ENCODE assay signal across 8 cellular contexts in the genomic region with DNA sequence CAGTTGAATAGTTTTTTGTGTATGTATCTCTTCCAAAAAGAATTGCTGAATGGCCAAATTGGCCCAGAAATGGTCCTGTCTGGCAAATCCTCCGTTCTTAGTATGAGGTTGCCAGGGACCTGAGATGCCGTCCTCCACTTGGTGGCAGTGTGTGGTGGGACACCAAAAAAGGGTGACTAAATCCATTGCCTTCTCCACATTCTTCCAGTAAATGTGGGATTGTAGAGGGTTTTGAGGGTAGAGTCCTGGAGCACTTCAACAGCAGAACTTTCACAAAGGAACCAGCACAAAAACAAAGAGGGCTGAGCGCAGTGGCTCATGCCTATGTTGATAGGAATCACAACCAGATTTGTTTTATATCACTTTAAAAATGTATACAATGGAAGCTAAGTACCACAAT.
A peak's percentile ranks its signal among the peaks of the same experiment; 100 is the strongest.
DNase-seq lines count a peak whose midpoint lies in the region; ATAC-seq and TF ChIP-seq lines count a peak whose summit lies in the region.

No MANE protein-coding gene starts in this region.

- POLR2A ChIA-PET in activated CD8-positive, alpha-beta T cell treated with anti-CD3 and anti-CD28 coated beads, Interleukin-2, amount 10 ng/mL, durations not matched to agents 7 days and 5 days (lab: Charles Lee): no interaction called here
- POLR2A ChIA-PET in T-cell (lab: Charles Lee): no interaction called here

- H3K27me3 ChIP-seq in hepatocyte (no peaks in the 10 kb centered on the region), thoracic aorta (replicated peaks; ENCODE audit: insufficient read depth) (no peaks in the 10 kb centered on the region)

- H3K4me3 ChIP-seq in hepatocyte (no peak overlapping the region), thoracic aorta (no peak overlapping the region)

- DNase-seq in stimulated activated CD4-positive, alpha-beta T cell treated with anti-CD3 and anti-CD28 coated beads, Interleukin-4, amount 100 ng/mL, for 1 hour: peak; percentile 25
- DNase-seq in stimulated activated CD4-positive, alpha-beta T cell treated with anti-CD3 and anti-CD28 coated beads, Interleukin-4, amount 100 ng/mL, for 4 hours: no peak
- DNase-seq in NCI-H1092 (lab: John Stamatoyannopoulos, UW): peak; percentile 30
- DNase-seq in activated CD8-positive, alpha-beta T cell treated with anti-CD3 and anti-CD28 coated beads, Interleukin-2, amount 10 ng/mL, durations not matched to agents 7 days and 5 days: no peak
- no peak for DNase-seq in hepatocyte (ENCODE audit: low spot score)
- DNase-seq in thoracic aorta (ENCODE audit: low spot score): no peak
- DNase-seq in activated CD4-positive, CD25-positive, alpha-beta regulatory T cell (lab: John Stamatoyannopoulos, UW): no peak
- DNase-seq in T-cell: no peak

- H3K4me1 ChIP-seq in hepatocyte (ENCODE audit: insufficient read depth) (no peaks in the 10 kb centered on the region), thoracic aorta (ENCODE audit: control insufficient read depth in 1 of 2, low read depth in 2 of 2) (peaks cover 3 to 16% of the 10 kb centered on the region in 2 donors)

- peak; percentile 59 for ATAC-seq in activated CD8-positive, alpha-beta T cell treated with anti-CD3 and anti-CD28 coated beads, Interleukin-2, amount 10 ng/mL, durations not matched to agents 7 days and 5 days
- ATAC-seq in thoracic aorta (ENCODE audit: insufficient number of reproducible peaks, low FRiP score, low read depth) (no peak), T-cell (replicated peaks in 1 of 4) (no peak)

- H3K9me3 Mint-ChIP-seq in activated CD8-positive, alpha-beta T cell treated with anti-CD3 and anti-CD28 coated beads, Interleukin-2, amount 10 ng/mL, durations not matched to agents 7 days and 5 days (ENCODE audit: insufficient read depth): no peaks in the 10 kb centered on the region
- H3K9me3 Mint-ChIP-seq in T-cell: no peaks in the 10 kb centered on the region

- H3K9me3 ChIP-seq in hepatocyte (ENCODE audit: low read depth): no peaks in the 10 kb centered on the region
- H3K9me3 ChIP-seq in thoracic aorta: no peaks in the 10 kb centered on the region

- no peak overlapping the region for H3K4me3 Mint-ChIP-seq in activated CD8-positive, alpha-beta T cell treated with anti-CD3 and anti-CD28 coated beads, Interleukin-2, amount 10 ng/mL, durations not matched to agents 7 days and 5 days
- no peak overlapping the region for H3K4me3 Mint-ChIP-seq in T-cell

- peaks cover 30% of the 10 kb centered on the region for H3K27me3 Mint-ChIP-seq in activated CD8-positive, alpha-beta T cell treated with anti-CD3 and anti-CD28 coated beads, Interleukin-2, amount 10 ng/mL, durations not matched to agents 7 days and 5 days (ENCODE audit: low read depth)
- peaks cover 0 to 2% of the 10 kb centered on the region in 2 donors for H3K27me3 Mint-ChIP-seq in T-cell

- H3K36me3 Mint-ChIP-seq in activated CD8-positive, alpha-beta T cell treated with anti-CD3 and anti-CD28 coated beads, Interleukin-2, amount 10 ng/mL, durations not matched to agents 7 days and 5 days (ENCODE audit: low read depth): peaks cover 14% of the 10 kb centered on the region
- peaks cover 3% of the 10 kb centered on the region for H3K36me3 Mint-ChIP-seq in T-cell

- H3K27ac ChIP-seq in hepatocyte (no peak overlapping the region), thoracic aorta (no peak overlapping the region)

- peak overlapping the region; percentile 27 for H3K27ac Mint-ChIP-seq in activated CD8-positive, alpha-beta T cell treated with anti-CD3 and anti-CD28 coated beads, Interleukin-2, amount 10 ng/mL, durations not matched to agents 7 days and 5 days
- no peak overlapping the region for H3K27ac Mint-ChIP-seq in T-cell

- H3K4me2 ChIP-seq in hepatocyte: no peak overlapping the region

- H2AFZ ChIP-seq in hepatocyte: no peak overlapping the region

- H4K20me1 ChIP-seq in hepatocyte (ENCODE audit: insufficient read depth, poor library complexity, severe bottlenecking): no peaks in the 10 kb centered on the region

- CTCF ChIA-PET in activated CD8-positive, alpha-beta T cell treated with anti-CD3 and anti-CD28 coated beads, Interleukin-2, amount 10 ng/mL, durations not matched to agents 7 days and 5 days (lab: Charles Lee): interaction anchor here (0.6 to 2.9 kb wide), 15 partner anchors 9 to 322 kb away, joined by 3 to 19 read pairs (median 4); no protein-coding TSS in a partner anchor
- CTCF ChIA-PET in T-cell (lab: Charles Lee): interaction anchor here (0.7 to 1.3 kb wide), 2 partner anchors 203 to 206 kb away, joined by 3 to 4 read pairs; no protein-coding TSS in a partner anchor

- TF ChIP-seq CTCF in hepatocyte (IDR thresholded peaks at IDR 0.05; ENCODE audit: poor library complexity) (peak; percentile 53), thoracic aorta (IDR thresholded peaks at IDR 0.05) (peak; percentile 48)

- 40% methylated on average over 3 of the region's 3 CpGs for WGBS in hepatocyte (ENCODE audit: low lambda C conversion rate, missing lambda C conversion rate)

- H3K9me2 ChIP-seq in hepatocyte (replicated peaks; ENCODE audit: insufficient read depth): no peaks in the 10 kb centered on the region

- H3K79me2 ChIP-seq in hepatocyte: no peaks in the 10 kb centered on the region

- H3K36me3 ChIP-seq in hepatocyte (replicated peaks; ENCODE audit: insufficient read depth, low read depth): no peaks in the 10 kb centered on the region
- no peaks in the 10 kb centered on the region for H3K36me3 ChIP-seq in thoracic aorta

- peaks cover 7% of the 10 kb centered on the region for H3K4me1 Mint-ChIP-seq in activated CD8-positive, alpha-beta T cell treated with anti-CD3 and anti-CD28 coated beads, Interleukin-2, amount 10 ng/mL, durations not matched to agents 7 days and 5 days (ENCODE audit: low read depth)
- peaks cover 5 to 14% (median 13%) of the 10 kb centered on the region in 3 donors for H3K4me1 Mint-ChIP-seq in T-cell

Comparison
In these comparisons a context has a peak if more than half of its experiments do, and no peak if none do; other contexts are left out.
1. DNase-seq: peak in stimulated activated CD4-positive, alpha-beta T cell treated with anti-CD3 and anti-CD28 coated beads, Interleukin-4, amount 100 ng/mL, for 1 hour (single experiment) and NCI-H1092 (single experiment); none in stimulated activated CD4-positive, alpha-beta T cell treated with anti-CD3 and anti-CD28 coated beads, Interleukin-4, amount 100 ng/mL, for 4 hours (0 of 2), activated CD8-positive, alpha-beta T cell treated with anti-CD3 and anti-CD28 coated beads, Interleukin-2, amount 10 ng/mL, durations not matched to agents 7 days and 5 days (single experiment), hepatocyte (single experiment), thoracic aorta (single experiment), activated CD4-positive, CD25-positive, alpha-beta regulatory T cell (0 of 4) and T-cell (0 of 34).